1 cellular context compared by ENCODE assay signal in the genomic region with DNA sequence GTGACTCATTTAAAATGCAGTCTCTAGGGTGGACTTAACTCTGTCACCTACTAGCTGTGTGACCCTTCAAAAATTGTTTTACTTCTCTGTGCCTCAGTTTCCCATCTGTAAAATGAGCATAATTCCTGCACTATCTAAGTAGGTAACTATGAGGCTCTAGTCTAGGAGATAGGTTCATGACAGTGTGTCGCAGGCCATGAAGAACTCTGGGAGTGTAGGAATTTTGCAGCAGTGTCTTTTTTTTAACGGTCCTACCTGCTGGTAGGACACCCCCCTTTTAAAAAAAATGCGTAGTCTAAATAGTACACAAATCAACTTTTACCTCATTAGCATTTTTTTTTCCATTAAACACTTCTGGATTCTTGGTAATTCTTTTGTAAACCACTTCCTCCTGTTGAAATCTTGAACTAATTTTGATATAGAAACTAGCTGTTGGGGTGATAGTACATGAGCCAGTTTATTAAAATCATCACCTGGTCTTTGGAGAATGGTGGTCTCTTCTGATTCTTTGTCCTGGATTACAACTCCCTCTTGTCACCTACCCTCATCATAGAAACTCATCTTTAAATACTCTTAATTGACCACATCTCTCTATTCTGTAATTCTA.
TF ChIP-seq lines count a peak whose summit lies in the region.

No MANE protein-coding gene starts in this region.

TF ChIP-seq in GM23338, 12 proteins besides CTCF, POLR2A, EP300 and RAD21 (continued from another document):
- TF ChIP-seq, protein P1, sequence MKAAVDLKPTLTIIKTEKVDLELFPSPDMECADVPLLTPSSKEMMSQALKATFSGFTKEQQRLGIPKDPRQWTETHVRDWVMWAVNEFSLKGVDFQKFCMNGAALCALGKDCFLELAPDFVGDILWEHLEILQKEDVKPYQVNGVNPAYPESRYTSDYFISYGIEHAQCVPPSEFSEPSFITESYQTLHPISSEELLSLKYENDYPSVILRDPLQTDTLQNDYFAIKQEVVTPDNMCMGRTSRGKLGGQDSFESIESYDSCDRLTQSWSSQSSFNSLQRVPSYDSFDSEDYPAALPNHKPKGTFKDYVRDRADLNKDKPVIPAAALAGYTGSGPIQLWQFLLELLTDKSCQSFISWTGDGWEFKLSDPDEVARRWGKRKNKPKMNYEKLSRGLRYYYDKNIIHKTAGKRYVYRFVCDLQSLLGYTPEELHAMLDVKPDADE (IDR thresholded peaks at IDR 0.05) = no peak
- TF ChIP-seq NANOG (IDR thresholded peaks at IDR 0.05; ENCODE audit: borderline replicate concordance) (no peak), CREB1 (CRISPR knock-in tag; IDR thresholded peaks at IDR 0.05; ENCODE audit: low read depth) (no peak), REST (IDR thresholded peaks at IDR 0.05; ENCODE audit: unreplicated experiment) (no peak), STAT1 (IDR thresholded peaks at IDR 0.05; ENCODE audit: unreplicated experiment) (no peak), ZNF114 (CRISPR knock-in tag; IDR thresholded peaks at IDR 0.05) (no peak), EZH2phosphoT487 (IDR thresholded peaks at IDR 0.05; ENCODE audit: unreplicated experiment) (no peak)
